ENCODE assay signal across 8 cellular contexts in the genomic region with DNA sequence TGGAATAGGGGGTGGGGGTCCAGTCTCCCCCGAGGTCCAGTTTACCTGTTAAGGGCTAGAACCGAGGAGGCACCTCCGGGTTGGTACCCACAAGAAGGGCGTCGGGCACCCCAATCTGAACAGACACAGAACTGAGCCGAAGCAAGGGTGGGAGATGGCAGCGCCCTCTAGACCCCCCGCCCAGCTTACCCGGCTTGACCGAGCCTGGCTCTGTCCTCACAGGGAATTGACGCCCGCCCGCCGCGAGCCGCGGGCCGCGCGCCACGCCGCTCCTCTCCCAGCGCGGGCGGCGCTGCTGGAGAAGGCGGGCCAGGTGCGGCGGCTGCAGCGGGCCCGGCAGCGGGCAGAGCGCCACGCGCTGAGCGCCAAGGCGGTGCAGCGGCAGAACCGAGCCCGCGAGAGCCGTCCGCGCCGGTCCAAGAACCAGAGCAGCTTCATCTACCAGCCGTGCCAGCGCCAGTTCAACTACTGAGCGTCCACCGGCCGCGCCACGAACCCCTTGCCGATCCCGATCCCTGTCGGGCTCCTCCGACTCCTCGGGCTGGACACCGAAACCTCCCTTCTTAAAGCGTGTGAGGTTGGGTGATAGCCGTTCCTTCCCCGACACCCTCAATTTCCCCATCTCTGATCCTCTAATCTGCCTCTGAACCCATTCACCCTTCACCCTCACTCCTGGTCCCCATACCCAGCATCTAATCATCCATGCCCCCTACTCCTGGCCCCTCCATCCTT. TPM values are rescaled to one million over a fixed set of nuclear protein-coding genes. Genes with fewer than 3 reads are reported as not detected.
A peak's percentile ranks its signal among the peaks of the same experiment; 100 is the strongest.
DNase-seq lines count a peak whose midpoint lies in the region; ATAC-seq, FAIRE-seq and TF ChIP-seq lines count a peak whose summit lies in the region.

No MANE protein-coding gene starts in this region.

- intact Hi-C loops in Panc1 (cut with micrococcal nuclease; ENCODE audit: unreplicated experiment), result loop anchor here (2.0 to 10.0 kb wide), 2 partner anchors 145 to 171 kb away; no protein-coding TSS in a partner anchor
- intact Hi-C loops in mammary epithelial cell (cut with micrococcal nuclease), result loop anchor here (1.0 to 5.0 kb wide), 3 partner anchors 48 to 518 kb away; no protein-coding TSS in a partner anchor

- CTCF ChIA-PET in Panc1 (lab: Charles Lee), result interaction anchor here (0.6 to 1.2 kb wide), 2 partner anchors 193 to 396 kb away, joined by 3 read pairs; no protein-coding TSS in a partner anchor
- CTCF ChIA-PET in mammary epithelial cell (lab: Charles Lee; ENCODE audit: low non-redundant PET), result interaction anchor here (0.6 kb wide), 2 partner anchors 193 to 488 kb away, joined by 4 to 9 read pairs; no protein-coding TSS in a partner anchor

- no peak for DNase-seq in DND-41
- peak; percentile 74 for DNase-seq in HK-2 (ENCODE audit: unreplicated experiment)
- DNase-seq in Panc1 (ENCODE audit: low read depth, low spot score), result no peak
- no peak for DNase-seq in mammary epithelial cell
- DNase-seq in keratinocyte (ENCODE audit: low read depth, low spot score), result no peak
- peak; percentile 66 for DNase-seq in stimulated activated CD4-positive, alpha-beta T cell treated with anti-CD3 and anti-CD28 coated beads, Interleukin-4, amount 100 ng/mL, for 1 hour

- H3K4me3 ChIP-seq in DND-41 (ENCODE audit: low read depth in 1 of 2, low read length in 2 of 2) (peak overlapping the region in 1 of 2 experiments; percentile 51; a peak in 2 of 4 replicates), Panc1 (ENCODE audit: low read depth in 2 of 2, low read length in 2 of 2) (peak overlapping the region; percentile 77 to 79), mammary epithelial cell (replicated peaks in 1 of 3; ENCODE audit: insufficient read depth in 1 of 3, low read depth in 2 of 3, low read length in 3 of 3) (peak overlapping the region; percentile 39 to 74 (median 55)), keratinocyte (ENCODE audit: control insufficient read depth in 2 of 3, extremely low read depth in 1 of 3, insufficient read depth in 2 of 3, low read depth in 1 of 3, low read length in 3 of 3) (peak overlapping the region; percentile 43 to 70 (median 65))

- FAIRE-seq in keratinocyte (lab: Jason Lieb, UNC), result no peak

- H3K4me1 ChIP-seq in DND-41 (ENCODE audit: insufficient read depth, low read length) (peaks cover 17% of the 10 kb centered on the region), Panc1 (ENCODE audit: control insufficient read depth, insufficient read depth, low read length) (peaks cover 9% of the 10 kb centered on the region), mammary epithelial cell (ENCODE audit: insufficient read depth, low read length) (peaks cover 40% of the 10 kb centered on the region), keratinocyte (ENCODE audit: control insufficient read depth, extremely low read depth, insufficient read depth, low read length) (peaks cover 30% of the 10 kb centered on the region)

- no peaks in the 10 kb centered on the region for H3K9me3 ChIP-seq in DND-41 (ENCODE audit: insufficient read depth, low read length, severe bottlenecking)
- no peaks in the 10 kb centered on the region for H3K9me3 ChIP-seq in Panc1 (ENCODE audit: control insufficient read depth, insufficient read depth, low read depth, low read length)
- no peaks in the 10 kb centered on the region for H3K9me3 ChIP-seq in mammary epithelial cell (replicated peaks; ENCODE audit: insufficient read depth, low read length)
- H3K9me3 ChIP-seq in keratinocyte (ENCODE audit: control insufficient read depth, low read depth, low read length), result no peaks in the 10 kb centered on the region

- H3K4me2 ChIP-seq in DND-41 (ENCODE audit: insufficient read depth, low read length) (peak overlapping the region; percentile 73), mammary epithelial cell (ENCODE audit: insufficient read depth, low read depth, low read length) (peak overlapping the region; percentile 94), keratinocyte (ENCODE audit: control insufficient read depth, extremely low read depth, insufficient read depth, low read depth, low read length) (peak overlapping the region; percentile 85)

- H3K79me2 ChIP-seq in DND-41 (ENCODE audit: insufficient read depth, low read length) (no peaks in the 10 kb centered on the region), mammary epithelial cell (ENCODE audit: insufficient read depth, low read length) (no peaks in the 10 kb centered on the region), keratinocyte (ENCODE audit: control insufficient read depth, insufficient read depth, low read length) (no peaks in the 10 kb centered on the region)

- ATAC-seq in DND-41 (ENCODE audit: insufficient read depth, low read depth) (peak; percentile 49), GM19397 (IDR thresholded peaks at IDR 0.05; ENCODE audit: unreplicated experiment) (peak; percentile 32), Panc1 (peak; percentile 73), GM18870 (IDR thresholded peaks at IDR 0.05; ENCODE audit: unreplicated experiment) (no peak)

- POLR2A ChIA-PET in Panc1 (lab: Charles Lee), result interaction anchor here (0.6 kb wide), 1 partner anchor 8 kb away, joined by 5 read pairs; no protein-coding TSS in a partner anchor

- dilution Hi-C loops in mammary epithelial cell (cut with HindIII; ENCODE audit: low sequenced_read_pairs) (loop anchor here (5.0 kb wide), 4 partner anchors 72 to 178 kb away; no protein-coding TSS in a partner anchor), keratinocyte (cut with MboI; ENCODE audit: extremely low pct_ligation_motif_present, low sequenced_read_pairs) (no loop called here)

- H3K27me3 ChIP-seq in DND-41 (ENCODE audit: insufficient read depth, low read length, poor library complexity) (peaks cover 19% of the 10 kb centered on the region), Panc1 (ENCODE audit: control insufficient read depth, insufficient read depth, low read length) (no peaks in the 10 kb centered on the region), mammary epithelial cell (ENCODE audit: insufficient read depth, low read length) (no peaks in the 10 kb centered on the region), keratinocyte (ENCODE audit: control insufficient read depth, extremely low read depth, insufficient read depth, low read length) (no peaks in the 10 kb centered on the region)

- TF ChIP-seq CTCF in DND-41 (IDR thresholded peaks at IDR 0.05; ENCODE audit: borderline replicate concordance, extremely low read depth, low read length, poor library complexity, severe bottlenecking), result no peak
- peak; percentile 84 for TF ChIP-seq CTCF in Panc1 (IDR thresholded peaks at IDR 0.05)
- TF ChIP-seq CTCF in mammary epithelial cell (conservative IDR thresholded peaks at IDR 0.05 in 1 of 2, IDR thresholded peaks at IDR 0.05 in 1 of 2; ENCODE audit: extremely low read depth in 1 of 2, insufficient read depth in 1 of 2, low read depth in 1 of 2, low read length in 2 of 2), result peak in 1 of 2 donors; percentile 29
- peak in 1 of 3 experiments; percentile 67 for TF ChIP-seq CTCF in keratinocyte (optimal IDR thresholded peaks at IDR 0.05 in 1 of 3, IDR thresholded peaks at IDR 0.05 in 1 of 3, conservative IDR thresholded peaks at IDR 0.05 in 1 of 3; ENCODE audit: extremely low read depth in 1 of 3, insufficient read depth in 2 of 3, low read length in 3 of 3)

- H3K9ac ChIP-seq in DND-41 (ENCODE audit: low read depth, low read length) (peak overlapping the region; percentile 39; the same call in 1 of the 2 replicates), mammary epithelial cell (ENCODE audit: insufficient read depth, low read length) (no peak overlapping the region), keratinocyte (ENCODE audit: control insufficient read depth, extremely low read depth, insufficient read depth, low read length) (peak overlapping the region; percentile 65)

- BruUV-seq in Panc1 (replicated peaks; lab: Mats Ljungman, UMichigan) (no TSS peak), mammary epithelial cell (replicated peaks; lab: Mats Ljungman, UMichigan) (no TSS peak)

- H2AFZ ChIP-seq in DND-41 (ENCODE audit: low read depth, low read length) (peak overlapping the region; percentile 21), mammary epithelial cell (ENCODE audit: low read depth, low read length) (peak overlapping the region; percentile 92), keratinocyte (ENCODE audit: control insufficient read depth, low read length) (peak overlapping the region; percentile 79)

- H4K20me1 ChIP-seq in DND-41 (ENCODE audit: insufficient read depth, low read length) (peaks cover 11% of the 10 kb centered on the region), mammary epithelial cell (ENCODE audit: insufficient read depth, low read length) (peaks cover 3% of the 10 kb centered on the region), keratinocyte (ENCODE audit: control insufficient read depth, extremely low read depth, insufficient read depth, low read length) (peaks cover 14% of the 10 kb centered on the region)

- H3K36me3 ChIP-seq in DND-41 (ENCODE audit: insufficient read depth, low read length), result peaks cover 18% of the 10 kb centered on the region
- peaks cover 2% of the 10 kb centered on the region; the same call in 1 of the 2 replicates for H3K36me3 ChIP-seq in Panc1 (ENCODE audit: control insufficient read depth, insufficient read depth, low read length)
- H3K36me3 ChIP-seq in mammary epithelial cell (ENCODE audit: insufficient read depth, low read length), result peaks cover 8% of the 10 kb centered on the region
- H3K36me3 ChIP-seq in keratinocyte (ENCODE audit: control insufficient read depth in 2 of 2, extremely low read depth in 1 of 2, insufficient read depth in 2 of 2, low read length in 2 of 2), result peaks cover 2 to 7% of the 10 kb centered on the region in 2 experiments

- peaks cover 5% of the 10 kb centered on the region for H3K9me1 ChIP-seq in keratinocyte (ENCODE audit: control insufficient read depth, extremely low read depth, insufficient read depth, low read length)

- 14% methylated on average over 18 of the region's 61 CpGs for WGBS in mammary epithelial cell (ENCODE audit: low coverage, missing lambda C conversion rate)

- H3K27ac ChIP-seq in DND-41 (ENCODE audit: low read length), result no peak overlapping the region
- peak overlapping the region; percentile 90 for H3K27ac ChIP-seq in Panc1 (ENCODE audit: low read length)
- H3K27ac ChIP-seq in mammary epithelial cell (ENCODE audit: insufficient read depth, low read depth, low read length), result no peak overlapping the region
- H3K27ac ChIP-seq in keratinocyte (ENCODE audit: control insufficient read depth, insufficient read depth, low read length), result no peak overlapping the region

- in situ Hi-C loops in Panc1 (cut with HindIII; ENCODE audit: low pct_unique_long_range_greater_than_20kb, low sequenced_read_pairs) (no loop called here), mammary epithelial cell (cut with MboI; ENCODE audit: low sequenced_read_pairs in 2 of 2) (loop anchor here (5.0 to 10.0 kb wide), 2 partner anchors 133 to 135 kb away; no protein-coding TSS in a partner anchor)

RNA-seq across cellular contexts. Expression of gene TP53INP2, which starts 5.9 kb away (rescaled TPM):
- 20.6 TPM for total RNA-seq in Panc1 (2021; ENCODE audit: unreplicated experiment)
- polyA plus RNA-seq in Panc1 (2012; ENCODE audit: insufficient read length), result 21.1 TPM
- 1 to 10 TPM; 2.5 to 4.4 TPM for total RNA-seq in mammary epithelial cell
- polyA plus RNA-seq in mammary epithelial cell, result 1.2 TPM
- 3.9 TPM for polyA minus RNA-seq in mammary epithelial cell
- polyA plus RNA-seq in keratinocyte, result 0.70 to 2.6 TPM (median 1.0 TPM) in 3 replicates
- polyA plus RNA-seq in keratinocyte (2011; ENCODE audit: low read depth), result 1.1 TPM
- 2.3 and 2.8 TPM in 2 replicates for polyA plus RNA-seq in keratinocyte (2011; cell fraction: cytosol; rRNA removed)
- polyA plus RNA-seq in keratinocyte (2011; cell fraction: nucleus; rRNA removed), result 7.3 and 7.5 TPM in 2 replicates
- 4.1 and 5.0 TPM in 2 replicates for polyA plus RNA-seq in keratinocyte (2012; ENCODE audit: low replicate concordance)
- 1.3 to 6.2 TPM (median 1.7 TPM) in 3 replicates for polyA minus RNA-seq in keratinocyte
- 2.3 TPM for polyA minus RNA-seq in keratinocyte (2011; cell fraction: cytosol; rRNA and poly(A)+ RNA removed)
- polyA minus RNA-seq in keratinocyte (2011; cell fraction: nucleus; rRNA and poly(A)+ RNA removed), result 2.6 and 3.6 TPM in 2 replicates

RNA-seq across cellular contexts. Expression of gene PIGU, which starts 33.1 kb away (rescaled TPM):
- total RNA-seq in Panc1 (2021; ENCODE audit: unreplicated experiment), result 22.9 TPM
- polyA plus RNA-seq in Panc1 (2012; ENCODE audit: insufficient read length), result 19.2 TPM
- total RNA-seq in mammary epithelial cell, result 10 to 100 TPM; 10.5 to 15.2 TPM
- polyA plus RNA-seq in mammary epithelial cell, result 37.6 TPM
- polyA minus RNA-seq in mammary epithelial cell, result 29.6 TPM
- 33.6 to 48.0 TPM (median 39.0 TPM) in 3 replicates for polyA plus RNA-seq in keratinocyte
- polyA plus RNA-seq in keratinocyte (2011; ENCODE audit: low read depth), result 5.7 TPM
- 18.5 and 39.1 TPM in 2 replicates for polyA plus RNA-seq in keratinocyte (2011; cell fraction: cytosol; rRNA removed)
- 59.2 and 66.1 TPM in 2 replicates for polyA plus RNA-seq in keratinocyte (2011; cell fraction: nucleus; rRNA removed)
- 9.7 and 14.0 TPM in 2 replicates for polyA plus RNA-seq in keratinocyte (2012; ENCODE audit: low replicate concordance)
- polyA minus RNA-seq in keratinocyte, result 20.9 to 35.4 TPM (median 33.6 TPM) in 3 replicates
- polyA minus RNA-seq in keratinocyte (2011; cell fraction: cytosol; rRNA and poly(A)+ RNA removed), result 13.0 TPM
- 19.5 and 31.1 TPM in 2 replicates for polyA minus RNA-seq in keratinocyte (2011; cell fraction: nucleus; rRNA and poly(A)+ RNA removed)

Comparison
In these comparisons a context has a peak if more than half of its experiments do, and no peak if none do; other contexts are left out.
1. DNase-seq: peak in HK-2 (single experiment) and stimulated activated CD4-positive, alpha-beta T cell treated with anti-CD3 and anti-CD28 coated beads, Interleukin-4, amount 100 ng/mL, for 1 hour (single experiment); none in DND-41 (single experiment), Panc1 (single experiment), mammary epithelial cell (single experiment) and keratinocyte (single experiment).
2. H2AFZ ChIP-seq: peak in every context shown above with its lines; median percentile 92 in mammary epithelial cell; 79 in keratinocyte; 21 in DND-41.
3. Peak in every context shown above with its lines, with median percentiles within 50 percentile points of each other: H3K4me2 ChIP-seq.